In genomic region chr9:115213777-115214428, GRCh38 we compare ENCODE assay signal across 12 cellular contexts.
A peak's percentile ranks its signal among the peaks of the same experiment; 100 is the strongest.
DNase-seq lines count a peak whose midpoint lies in the region; ATAC-seq and TF ChIP-seq lines count a peak whose summit lies in the region.
"Had no signal": no experiment of that assay in that cellular context is flagged by ENCODE, and none has a peak within 500 bp of the region (broad histone marks: within the 10 kb centered on the region; RNA-seq: fewer than 3 reads in every experiment).

No MANE protein-coding gene starts in this region.

- H3K4me3 ChIP-seq in BJ (ENCODE audit: low read depth, low read length), result no peak overlapping the region
- H3K4me3 ChIP-seq: tibial nerve had no signal

- TF ChIP-seq CTCF in BJ (IDR thresholded peaks at IDR 0.05; ENCODE audit: insufficient read depth, low read depth, low read length), result no peak

- CTCF ChIA-PET in BJ (lab: Yijun Ruan, JAX), result interaction anchor here (2.0 kb wide), 1 partner anchor 20 kb away, joined by 8 read pairs; no protein-coding TSS in a partner anchor

- no peak for ATAC-seq in GM19467 (IDR thresholded peaks at IDR 0.05; ENCODE audit: unreplicated experiment)

- POLR2A ChIA-PET in BJ (lab: Charles Lee), result interaction anchor here (0.5 to 0.6 kb wide), 3 partner anchors 18 to 1307 kb away, joined by 3 to 10 read pairs (median 5); no protein-coding TSS in a partner anchor

- DNase-seq in BJ (ENCODE audit: low read depth) (peak; percentile 73), M059J (ENCODE audit: low read depth) (peak; percentile 87), dedifferentiated amniotic fluid mesenchymal stem cell (ENCODE audit: extremely low spot score) (peak; percentile 30), middle frontal gyrus (ENCODE audit: extremely low spot score, low spot score) (peak; percentile 45), HuH-7 (ENCODE audit: low spot score) (no peak), SKM-1 treated with dmso at 0.1 percent for 144 hours (lab: John Stamatoyannopoulos, UW; ENCODE audit: unreplicated experiment) (no peak), GM19238 (ENCODE audit: insufficient read length, low spot score) (no peak)
- DNase-seq: activated naive CD4-positive, alpha-beta T cell treated with anti-CD3 and anti-CD28 coated beads, Interleukin-2, amount 10 ng/mL, durations not matched to agents 7 days and 5 days; NCI-H187; T1000 had no signal

- H3K27me3 ChIP-seq in BJ (ENCODE audit: control insufficient read depth, insufficient read depth, low read length), result no peaks in the 10 kb centered on the region
- H3K27me3 ChIP-seq: tibial nerve had no signal

- no peaks in the 10 kb centered on the region for H3K36me3 ChIP-seq in BJ (ENCODE audit: control insufficient read depth, insufficient read depth, low read length)
- H3K36me3 ChIP-seq: tibial nerve had no signal

Comparison
In these comparisons a context has a peak if more than half of its experiments do, and no peak if none do; other contexts are left out.
1. DNase-seq: peak in BJ (single experiment), M059J (single experiment), dedifferentiated amniotic fluid mesenchymal stem cell (single experiment) and middle frontal gyrus (single experiment); none in HuH-7 (single experiment), SKM-1 treated with dmso at 0.1 percent for 144 hours (single experiment) and GM19238 (single experiment).